17 cellular contexts compared by ENCODE assay signal in genomic region chr15:100901296-100901695, GRCh38. TPM values are rescaled to one million over a fixed set of nuclear protein-coding genes. Genes with fewer than 3 reads are reported as not detected.
DNase-seq lines count a peak whose midpoint lies in the region; ATAC-seq and TF ChIP-seq lines count a peak whose summit lies in the region.
"Had no signal": no experiment of that assay in that cellular context is flagged by ENCODE, and none has a peak within 500 bp of the region (broad histone marks: within the 10 kb centered on the region; RNA-seq: fewer than 3 reads in every experiment).

No MANE protein-coding gene starts in this region.

- no peak overlapping the region for H2BK5ac ChIP-seq in mesenchymal stem cell (ENCODE audit: low read depth, low read length, poor library complexity, severe bottlenecking)

- POLR2A ChIA-PET in CD4-positive, alpha-beta memory T cell (lab: Charles Lee; ENCODE audit: partially characterized antibody), result no interaction called here

- H2AK5ac ChIP-seq in mesenchymal stem cell (ENCODE audit: low read length, severe bottlenecking), result no peak overlapping the region

- H2BK15ac ChIP-seq in mesenchymal stem cell (ENCODE audit: low read depth, poor library complexity, severe bottlenecking), result no peak overlapping the region

- H3K4me1 ChIP-seq in adipocyte (ENCODE audit: control insufficient read depth, insufficient read depth, low read length), result peaks cover 17% of the 10 kb centered on the region
- peaks cover 3% of the 10 kb centered on the region for H3K4me1 ChIP-seq in mesenchymal stem cell (ENCODE audit: control insufficient read depth, insufficient read depth, low read depth, low read length)
- peaks cover 0 to 28% (median 20%) of the 10 kb centered on the region in 4 donors for H3K4me1 ChIP-seq in sigmoid colon
- H3K4me1 ChIP-seq in CD4-positive, alpha-beta memory T cell (ENCODE audit: insufficient read depth, low read length), result no peaks in the 10 kb centered on the region

- no peak overlapping the region for H4K8ac ChIP-seq in mesenchymal stem cell (ENCODE audit: low read length)

- H2BK120ac ChIP-seq in mesenchymal stem cell (ENCODE audit: low read depth, low read length), result no peak overlapping the region

- no peak for TF ChIP-seq POLR2A in sigmoid colon (IDR thresholded peaks at IDR 0.05)

- H3K18ac ChIP-seq in mesenchymal stem cell (ENCODE audit: low read depth in 1 of 2, low read length in 2 of 2), result no peak overlapping the region

- no peak overlapping the region for H3K23ac ChIP-seq in mesenchymal stem cell (ENCODE audit: low read length in 2 of 2)

- ATAC-seq in GM21447 (IDR thresholded peaks at IDR 0.05; ENCODE audit: unreplicated experiment), result no peak
- ATAC-seq: WTC11 had no signal

- no peak overlapping the region for H3K4ac ChIP-seq in mesenchymal stem cell (ENCODE audit: low read depth in 1 of 2, low read length in 2 of 2)

- H3K27me3 ChIP-seq in adipocyte (replicated peaks; ENCODE audit: control insufficient read depth, insufficient read depth, low read length) (no peaks in the 10 kb centered on the region), mesenchymal stem cell (ENCODE audit: control insufficient read depth in 1 of 2, insufficient read depth in 1 of 2, low read length in 2 of 2) (peaks cover 0 to 30% of the 10 kb centered on the region in 2 experiments), sigmoid colon (no peaks in the 10 kb centered on the region)
- H3K27me3 ChIP-seq in CD4-positive, alpha-beta memory T cell (ENCODE audit: insufficient read depth, low read length), result no peaks in the 10 kb centered on the region

- peak overlapping the region; percentile 7 for H3K9ac ChIP-seq in adipocyte (ENCODE audit: low read length)
- H3K9ac ChIP-seq in mesenchymal stem cell (ENCODE audit: low read length), result peak overlapping the region; percentile 83

- no peaks in the 10 kb centered on the region for H3K79me1 ChIP-seq in mesenchymal stem cell (replicated peaks; ENCODE audit: low read length, poor library complexity, severe bottlenecking)

- TF ChIP-seq EP300 in sigmoid colon (IDR thresholded peaks at IDR 0.05), result no peak

- H3K4me3 ChIP-seq in adipocyte (ENCODE audit: low read length) (no peak overlapping the region), mesenchymal stem cell (ENCODE audit: insufficient read depth in 1 of 2, low read depth in 1 of 2, low read length in 2 of 2) (no peak overlapping the region), sigmoid colon (no peak overlapping the region)
- no peak overlapping the region for H3K4me3 ChIP-seq in CD4-positive, alpha-beta memory T cell (ENCODE audit: low read length in 2 of 2)

- H3K4me1 Mint-ChIP-seq in CD4-positive, alpha-beta memory T cell, result no peaks in the 10 kb centered on the region
- H3K4me1 Mint-ChIP-seq: activated CD4-positive, alpha-beta memory T cell treated with anti-CD3 and anti-CD28 coated beads, Interleukin-2, amount 10 ng/mL, durations not matched to agents 7 days and 5 days had no signal

- H3K9me3 Mint-ChIP-seq in CD4-positive, alpha-beta memory T cell, result no peaks in the 10 kb centered on the region
- H3K9me3 Mint-ChIP-seq: activated CD4-positive, alpha-beta memory T cell treated with anti-CD3 and anti-CD28 coated beads, Interleukin-2, amount 10 ng/mL, durations not matched to agents 7 days and 5 days; neural crest cell; T-helper 2 cell treated with Interferon-gamma antibody and Interleukin-4, amounts not matched to agents 5 μg/mL and 100 μg/mL, for 36 hours had no signal

- TF ChIP-seq CTCF in C4-2B (conservative IDR thresholded peaks at IDR 0.05), result no peak
- TF ChIP-seq CTCF in sigmoid colon (IDR thresholded peaks at IDR 0.05), result no peak

- H3K36me3 Mint-ChIP-seq in CD4-positive, alpha-beta memory T cell, result no peaks in the 10 kb centered on the region

- H2BK12ac ChIP-seq in mesenchymal stem cell (ENCODE audit: low read length in 2 of 2), result no peak overlapping the region

- DNase-seq in adipocyte (ENCODE audit: low read depth), result no peak
- DNase-seq in mesenchymal stem cell, result no peak
- peak; percentile 61 for DNase-seq in sigmoid colon
- DNase-seq in CD4-positive, alpha-beta memory T cell, result no peak
- DNase-seq in caudate nucleus (lab: John Stamatoyannopoulos, UW), result no peak
- DNase-seq in D341Med (ENCODE audit: low spot score), result no peak
- DNase-seq: activated CD4-positive, alpha-beta memory T cell treated with anti-CD3 and anti-CD28 coated beads, Interleukin-2, amount 10 ng/mL, durations not matched to agents 7 days and 5 days; activated gamma-delta T cell treated with Interleukin-2 at 50 U/mL for 16 hours; kidney glomerular epithelial cell; midbrain; NCI-H1694; retina had no signal

- CTCF ChIA-PET in CD4-positive, alpha-beta memory T cell (lab: Charles Lee; ENCODE audit: partially characterized antibody), result no interaction called here

- H3K9me3 ChIP-seq in adipocyte (ENCODE audit: control insufficient read depth, low read length) (no peaks in the 10 kb centered on the region), mesenchymal stem cell (ENCODE audit: control insufficient read depth, low read length) (no peaks in the 10 kb centered on the region), sigmoid colon (no peaks in the 10 kb centered on the region)
- H3K9me3 ChIP-seq in CD4-positive, alpha-beta memory T cell (ENCODE audit: control insufficient read depth in 1 of 2, low read length in 2 of 2), result no peaks in the 10 kb centered on the region

- H3K4me2 ChIP-seq in mesenchymal stem cell (ENCODE audit: low read length, poor library complexity, severe bottlenecking), result no peak overlapping the region

- intact Hi-C loops in sigmoid colon (cut with DNase I), result no loop called here
- intact Hi-C loops in CD4-positive, alpha-beta memory T cell (cut with micrococcal nuclease), result no loop called here

- WGBS in mesenchymal stem cell, result 89% methylated on average over 2 of the region's 3 CpGs
- 63 to 65% methylated on average over 3 of the region's 3 CpGs for WGBS in sigmoid colon, 2 donors

- H3K27ac ChIP-seq in C4-2B (peak overlapping the region; percentile 90), mesenchymal stem cell (ENCODE audit: low read length, poor library complexity, severe bottlenecking) (no peak overlapping the region), sigmoid colon (peak overlapping the region; percentile 72 to 87 (median 80)), caudate nucleus (ENCODE audit: low read depth, low read length) (no peak overlapping the region)
- no peak overlapping the region for H3K27ac ChIP-seq in CD4-positive, alpha-beta memory T cell (ENCODE audit: low read depth, low read length)

- peaks cover 5 to 7% of the 10 kb centered on the region in 2 donors for H3K27me3 Mint-ChIP-seq in CD4-positive, alpha-beta memory T cell

- H3K36me3 ChIP-seq in adipocyte (ENCODE audit: control insufficient read depth, insufficient read depth, low read length, severe bottlenecking), result peaks cover 80% of the 10 kb centered on the region
- peaks cover 0 to 67% of the 10 kb centered on the region in 2 experiments for H3K36me3 ChIP-seq in mesenchymal stem cell (ENCODE audit: control insufficient read depth in 1 of 2, insufficient read depth in 2 of 2, low read depth in 1 of 2, low read length in 2 of 2)
- H3K36me3 ChIP-seq in sigmoid colon, result peaks cover 0 to under 1% (median 0%) of the 10 kb centered on the region in 4 donors
- no peaks in the 10 kb centered on the region for H3K36me3 ChIP-seq in CD4-positive, alpha-beta memory T cell (ENCODE audit: insufficient read depth, low read length)

- no peak overlapping the region for H3K27ac Mint-ChIP-seq in CD4-positive, alpha-beta memory T cell
- H3K27ac Mint-ChIP-seq: activated CD4-positive, alpha-beta memory T cell treated with anti-CD3 and anti-CD28 coated beads, Interleukin-2, amount 10 ng/mL, durations not matched to agents 7 days and 5 days; T-helper 2 cell treated with Interferon-gamma antibody and Interleukin-4, amounts not matched to agents 5 μg/mL and 100 μg/mL, for 36 hours; WTC11 had no signal

- H4K91ac ChIP-seq in mesenchymal stem cell (ENCODE audit: low read length), result no peak overlapping the region

- no peak overlapping the region for H2AFZ ChIP-seq in mesenchymal stem cell (ENCODE audit: low read depth, low read length)

- no peak overlapping the region for H3K14ac ChIP-seq in mesenchymal stem cell (ENCODE audit: low read length in 2 of 2)

- H3K4me3 Mint-ChIP-seq in CD4-positive, alpha-beta memory T cell, result no peak overlapping the region
- H3K4me3 Mint-ChIP-seq: activated CD4-positive, alpha-beta memory T cell treated with anti-CD3 and anti-CD28 coated beads, Interleukin-2, amount 10 ng/mL, durations not matched to agents 7 days and 5 days; neural crest cell; T-helper 2 cell treated with Interferon-gamma antibody and Interleukin-4, amounts not matched to agents 5 μg/mL and 100 μg/mL, for 36 hours; WTC11 had no signal

RNA-seq across cellular contexts. Expression of gene LRRK1, which starts 17.9 kb away (rescaled TPM):
- 1.8 TPM for polyA plus RNA-seq in mesenchymal stem cell (2013, experiment 1 of 2)
- polyA plus RNA-seq in mesenchymal stem cell (2013, experiment 2 of 2), result 1.5 TPM
- 10 to 100 TPM in 2 of 4 donors, 1 to 10 TPM in 2; 7.1 to 27.4 (median 9.2) TPM for total RNA-seq in sigmoid colon
- 10 to 100 TPM in 2 of 3 donors, 1 to 10 TPM in 1; 9.6 to 22.6 (median 10.2) TPM for polyA plus RNA-seq in sigmoid colon
- under 1 TPM; 0.53 to 0.58 TPM for total RNA-seq in CD4-positive, alpha-beta memory T cell
- under 1 TPM in 1 of 2 donors, not detected in 1; 0.50 TPM for polyA plus RNA-seq in CD4-positive, alpha-beta memory T cell

RNA-seq across cellular contexts. Expression of gene ALDH1A3, which starts 21.7 kb away (rescaled TPM):
- polyA plus RNA-seq in mesenchymal stem cell (2013, experiment 1 of 2), result 14.8 TPM
- 15.4 TPM for polyA plus RNA-seq in mesenchymal stem cell (2013, experiment 2 of 2)
- 10 to 100 TPM; 36.4 to 71.2 (median 46.9) TPM for total RNA-seq in sigmoid colon
- 10 to 100 TPM in 1 of 3 donors, 1 to 10 TPM in 2; 8.6 to 13.2 (median 9.0) TPM for polyA plus RNA-seq in sigmoid colon
- not detected for total RNA-seq in CD4-positive, alpha-beta memory T cell
- not detected for polyA plus RNA-seq in CD4-positive, alpha-beta memory T cell
- total RNA-seq: activated CD4-positive, alpha-beta memory T cell treated with anti-CD3 and anti-CD28 coated beads, Interleukin-2, amount 10 ng/mL, durations not matched to agents 7 days and 5 days had no signal

Comparison
In these comparisons a context has a peak if more than half of its experiments do, and no peak if none do; other contexts are left out.
1. H3K27ac ChIP-seq: peak in C4-2B (single experiment) and sigmoid colon (4 of 4); none in mesenchymal stem cell (single experiment), CD4-positive, alpha-beta memory T cell (single experiment) and caudate nucleus (single experiment).
2. RNA of gene LRRK1, which starts 17.9 kb away (total RNA-seq): 7.1 to 27.4 TPM in sigmoid colon; 0.53 to 0.58 TPM in CD4-positive, alpha-beta memory T cell; every median in the first group is over 4 times any median in the second.
3. RNA of gene ALDH1A3, which starts 21.7 kb away (total RNA-seq): 36.4 to 71.2 TPM in sigmoid colon; not detected in CD4-positive, alpha-beta memory T cell; every median in the first group is over 10 times any median in the second.